19 cellular contexts compared by ENCODE assay signal in genomic region chr5:173855995-173856656, GRCh38. TPM values are rescaled to one million over a fixed set of nuclear protein-coding genes. Genes with fewer than 3 reads are reported as not detected.
DNase-seq lines count a peak whose midpoint lies in the region; ATAC-seq, FAIRE-seq and TF ChIP-seq lines count a peak whose summit lies in the region.
"Had no signal": no experiment of that assay in that cellular context is flagged by ENCODE, and none has a peak within 500 bp of the region (broad histone marks: within the 10 kb centered on the region; RNA-seq: fewer than 3 reads in every experiment).

No MANE protein-coding gene starts in this region.

- no peak overlapping the region for H3K4me3 Mint-ChIP-seq in memory B cell
- no peak overlapping the region for H3K4me3 Mint-ChIP-seq in stimulated activated effector memory CD8-positive, alpha-beta T cell treated with anti-CD3 and anti-CD28 coated beads, Interleukin-12 subunit alpha, Interleukin-12 subunit beta, amount 100 ng/mL, for 72 hours
- H3K4me3 Mint-ChIP-seq: B cell; CD4-positive, CD25-positive, alpha-beta regulatory T cell had no signal

- BruUV-seq in GM12878 (replicated peaks; lab: Mats Ljungman, UMichigan) = no TSS peak

- H4K20me1 ChIP-seq in GM12878 (ENCODE audit: control insufficient read depth, insufficient read depth) = no peaks in the 10 kb centered on the region

- peak; percentile 18 for FAIRE-seq in GM12878 (lab: Jason Lieb, UNC)
- FAIRE-seq: HTR-8/SVneo had no signal

- H3K36me3 ChIP-seq in HEK293 (ENCODE audit: control insufficient read depth in 2 of 2, insufficient read depth in 1 of 2, low read length in 2 of 2) (no peaks in the 10 kb centered on the region), GM12878 (ENCODE audit: control insufficient read depth in 2 of 2, insufficient read depth in 2 of 2, low read length in 1 of 2) (no peaks in the 10 kb centered on the region)

- SMC1A ChIA-PET in GM12878 (lab: Charles Lee; ENCODE audit: uncharacterized antibody, unreplicated experiment) = interaction anchor here (1.0 kb wide), 1 partner anchor 67 kb away, joined by 3 read pairs; no protein-coding TSS in a partner anchor

- H3K4me1 ChIP-seq in HEK293 (ENCODE audit: control insufficient read depth, insufficient read depth, low read length) = peaks cover 8% of the 10 kb centered on the region
- no peaks in the 10 kb centered on the region for H3K4me1 ChIP-seq in GM12878 (ENCODE audit: control insufficient read depth, insufficient read depth, low read length)

- in situ Hi-C loops in GM12878 (cut with MboI) = no loop called here

- H2AFZ ChIP-seq in GM12878 (ENCODE audit: control insufficient read depth, low read depth, low read length) = no peak overlapping the region

- WGBS in GM12878 (ENCODE audit: insufficient coverage, insufficient replicate concordance, low lambda C conversion rate, missing lambda C conversion rate) = 86% methylated on average over 2 of the region's 2 CpGs

- POLR2A ChIA-PET in HEK293 (lab: Yijun Ruan, JAX) (interaction anchor here (0.7 kb wide), 1 partner anchor 8 kb away, joined by 3 read pairs; no protein-coding TSS in a partner anchor), GM12878 (lab: Charles Lee) (interaction anchor here (0.5 kb wide), 2 partner anchors 10 to 47 kb away, joined by 3 to 4 read pairs; no protein-coding TSS in a partner anchor)

- TF ChIP-seq EP300 in GM12878 (IDR thresholded peaks at IDR 0.05; ENCODE audit: borderline replicate concordance in 1 of 2, control insufficient read depth in 1 of 2, low read depth in 2 of 2, low read length in 2 of 2) = no peak

- ATAC-seq in GM12878 (no peak), memory B cell (ENCODE audit: low read depth) (no peak), GM18867 (IDR thresholded peaks at IDR 0.05; ENCODE audit: unreplicated experiment) (no peak)
- no peak for ATAC-seq in stimulated activated effector memory CD8-positive, alpha-beta T cell treated with anti-CD3 and anti-CD28 coated beads, Interleukin-12 subunit alpha, Interleukin-12 subunit beta, amount 100 ng/mL, for 72 hours

- H3K27ac Mint-ChIP-seq in memory B cell = peak overlapping the region; percentile 35
- H3K27ac Mint-ChIP-seq in stimulated activated effector memory CD8-positive, alpha-beta T cell treated with anti-CD3 and anti-CD28 coated beads, Interleukin-12 subunit alpha, Interleukin-12 subunit beta, amount 100 ng/mL, for 72 hours = peak overlapping the region; percentile 46
- H3K27ac Mint-ChIP-seq: B cell had no signal

- no peaks in the 10 kb centered on the region for H3K9me3 ChIP-seq in HEK293 (ENCODE audit: control insufficient read depth, insufficient read depth, low read depth, low read length)
- no peaks in the 10 kb centered on the region for H3K9me3 ChIP-seq in GM12878 (replicated peaks; ENCODE audit: control insufficient read depth, insufficient read depth, low read length)
- H3K9me3 ChIP-seq: SK-N-SH had no signal

- TF ChIP-seq POLR2A in GM12878 (IDR thresholded peaks at IDR 0.05; ENCODE audit: low read depth, low read length) = no peak

- no peak overlapping the region for H3K27ac ChIP-seq in HEK293 (ENCODE audit: extremely low read depth, low read depth, low read length)
- no peak overlapping the region for H3K27ac ChIP-seq in GM12878 (ENCODE audit: control insufficient read depth, insufficient read depth)
- H3K27ac ChIP-seq: HL-60 had no signal

- no peaks in the 10 kb centered on the region for H3K9me3 Mint-ChIP-seq in memory B cell
- H3K9me3 Mint-ChIP-seq in stimulated activated effector memory CD8-positive, alpha-beta T cell treated with anti-CD3 and anti-CD28 coated beads, Interleukin-12 subunit alpha, Interleukin-12 subunit beta, amount 100 ng/mL, for 72 hours = no peaks in the 10 kb centered on the region

- no peak for TF ChIP-seq RAD21 in GM12878 (IDR thresholded peaks at IDR 0.05; ENCODE audit: insufficient read depth, low read depth, low read length)

- no peak overlapping the region for H3K4me2 ChIP-seq in GM12878 (ENCODE audit: control insufficient read depth, insufficient read depth)
- H3K4me2 ChIP-seq: SK-N-SH had no signal

- no peak for DNase-seq in GM12878 (ENCODE audit: low read depth, low spot score)
- DNase-seq in memory B cell (ENCODE audit: low spot score in 2 of 2) = no peak
- DNase-seq in stimulated activated effector memory CD8-positive, alpha-beta T cell treated with anti-CD3 and anti-CD28 coated beads, Interleukin-12 subunit alpha, Interleukin-12 subunit beta, amount 100 ng/mL, for 72 hours (ENCODE audit: low spot score in 2 of 2) = no peak
- DNase-seq in LoVo (ENCODE audit: low spot score) = no peak
- no peak for DNase-seq in DMS114 treated with DMSO at 0.1 percent for 48 hours (lab: John Stamatoyannopoulos, UW; ENCODE audit: unreplicated experiment)
- DNase-seq: CD4-positive, CD25-positive, alpha-beta regulatory T cell; DMS79; GOT3; NCI-H1417 treated with DMSO at 0.1 percent for 48 hours; NCI-H1930; NCI-H446; NCI-H69; SHP77; SK-N-SH had no signal

- no peaks in the 10 kb centered on the region for H3K27me3 ChIP-seq in GM12878 (replicated peaks in 1 of 2; ENCODE audit: control insufficient read depth in 2 of 2, insufficient read depth in 2 of 2, low read length in 1 of 2)

- RAD21 ChIA-PET in GM12878 (lab: Charles Lee; ENCODE audit: unreplicated experiment) = no interaction called here

- no peaks in the 10 kb centered on the region for H3K36me3 Mint-ChIP-seq in memory B cell
- no peaks in the 10 kb centered on the region for H3K36me3 Mint-ChIP-seq in stimulated activated effector memory CD8-positive, alpha-beta T cell treated with anti-CD3 and anti-CD28 coated beads, Interleukin-12 subunit alpha, Interleukin-12 subunit beta, amount 100 ng/mL, for 72 hours
- H3K36me3 Mint-ChIP-seq: CD4-positive, CD25-positive, alpha-beta regulatory T cell had no signal

- CTCF ChIA-PET in HEK293 (lab: Yijun Ruan, JAX) = interaction anchor here (0.6 kb wide), 1 partner anchor 1668 kb away, joined by 3 read pairs; no protein-coding TSS in a partner anchor
- CTCF ChIA-PET in GM12878 (lab: Yijun Ruan, JAX) = interaction anchor here (1.0 to 1.7 kb wide), 2 partner anchors 10 to 69 kb away, joined by 3 to 4 read pairs; no protein-coding TSS in a partner anchor

- TF ChIP-seq CTCF in HEK293 (tag by site-specific recombination; IDR thresholded peaks at IDR 0.05) = no peak
- TF ChIP-seq CTCF in GM12878 (IDR thresholded peaks at IDR 0.05 in 2 of 3, conservative IDR thresholded peaks at IDR 0.05 in 1 of 3; ENCODE audit: control insufficient read depth in 2 of 3, extremely low read depth in 1 of 3, insufficient read depth in 1 of 3, low read depth in 3 of 3, low read length in 3 of 3) = no peak

- H3K27me3 Mint-ChIP-seq in memory B cell = peaks cover 6% of the 10 kb centered on the region

- peaks cover 26% of the 10 kb centered on the region for H3K4me1 Mint-ChIP-seq in memory B cell
- H3K4me1 Mint-ChIP-seq in stimulated activated effector memory CD8-positive, alpha-beta T cell treated with anti-CD3 and anti-CD28 coated beads, Interleukin-12 subunit alpha, Interleukin-12 subunit beta, amount 100 ng/mL, for 72 hours = peaks cover 23% of the 10 kb centered on the region

- no peak overlapping the region for H3K4me3 ChIP-seq in HEK293 (ENCODE audit: low read depth, low read length)
- H3K4me3 ChIP-seq in GM12878 = no peak overlapping the region

- no peaks in the 10 kb centered on the region for H3K79me2 ChIP-seq in GM12878 (ENCODE audit: control insufficient read depth, insufficient read depth, low read length)

- intact Hi-C loops in GM12878 (cut with micrococcal nuclease; ENCODE audit: unreplicated experiment) = no loop called here

- no peak overlapping the region for H3K9ac ChIP-seq in GM12878 (ENCODE audit: control insufficient read depth, insufficient read depth, low read length)
- H3K9ac ChIP-seq: SK-N-SH had no signal

TF ChIP-seq in GM12878, 131 proteins besides CTCF, POLR2A, EP300 and RAD21:
- TF ChIP-seq NR2C2 (IDR thresholded peaks at IDR 0.05; ENCODE audit: borderline replicate concordance, control insufficient read depth, insufficient read length, low read depth) (no peak), ASH2L (IDR thresholded peaks at IDR 0.05; ENCODE audit: borderline replicate concordance, low read depth) (no peak), ZNF622 (IDR thresholded peaks at IDR 0.05) (no peak), MAX (IDR thresholded peaks at IDR 0.05; ENCODE audit: low read depth, low read length) (no peak), TCF3 (IDR thresholded peaks at IDR 0.05; ENCODE audit: borderline replicate concordance, insufficient read depth, low read depth, low read length) (no peak), BMI1 (IDR thresholded peaks at IDR 0.05; ENCODE audit: borderline replicate concordance) (no peak)

RNA-seq across cellular contexts. Expression of gene CPEB4, which starts 32.0 kb away (rescaled TPM):
- 102 and 104 TPM in 2 replicates for total RNA-seq in GM12878 (2013; cell fraction: nucleolus; rRNA removed)
- total RNA-seq in GM12878 (2014; rRNA removed) (23.9 and 25.7 TPM in 2 replicates), GM12878 (2014; rRNA removed; fragmentation: Illumina TruSeq; extraction: Trizol) (30.2 and 33.9 TPM in 2 replicates), GM12878 (2021) (33.1 and 39.4 TPM in 2 replicates)
- 21.3 TPM for polyA plus RNA-seq in GM12878 (2011; ENCODE audit: low read depth)
- polyA plus RNA-seq in GM12878 (2011; rRNA removed) (31.4 and 36.5 TPM in 2 replicates), GM12878 (2014; fragmentation: Illumina TruSeq; extraction: Trizol) (19.5 and 20.2 TPM in 2 replicates), GM12878 (2014; fragmentation: Nextera tagmentation; extraction: Ambion mirVana) (10 to 100 TPM in 1 of 2 experiments, 1 to 10 TPM in 1; 6.9 to 20.3 TPM), GM12878 (2014; rRNA removed) (18.0 and 20.6 TPM in 2 replicates), GM12878 (2016; fragmentation: Nextera tagmentation; extraction: Ambion mirVana) (10 to 100 TPM; 11.9 to 13.3 TPM)
- 21.4 and 25.0 TPM in 2 replicates for polyA plus RNA-seq in GM12878 (2011; cell fraction: cytosol; rRNA removed)
- 21.2 and 29.0 TPM in 2 replicates for polyA plus RNA-seq in GM12878 (2011; cell fraction: nucleus; rRNA removed)
- polyA plus RNA-seq in GM12878 (2012) = 13.5 and 16.5 TPM in 2 replicates
- 95.5 and 102 TPM in 2 replicates for polyA minus RNA-seq in GM12878 (2011; rRNA and poly(A)+ RNA removed)
- 19.8 and 20.8 TPM in 2 replicates for polyA minus RNA-seq in GM12878 (2011; cell fraction: cytosol; rRNA and poly(A)+ RNA removed)
- polyA minus RNA-seq in GM12878 (2011; cell fraction: nucleus; rRNA and poly(A)+ RNA removed) = 55.7 and 75.5 TPM in 2 replicates
